Comparison of ENCODE assay signal across 16 cellular contexts in the genomic region with DNA sequence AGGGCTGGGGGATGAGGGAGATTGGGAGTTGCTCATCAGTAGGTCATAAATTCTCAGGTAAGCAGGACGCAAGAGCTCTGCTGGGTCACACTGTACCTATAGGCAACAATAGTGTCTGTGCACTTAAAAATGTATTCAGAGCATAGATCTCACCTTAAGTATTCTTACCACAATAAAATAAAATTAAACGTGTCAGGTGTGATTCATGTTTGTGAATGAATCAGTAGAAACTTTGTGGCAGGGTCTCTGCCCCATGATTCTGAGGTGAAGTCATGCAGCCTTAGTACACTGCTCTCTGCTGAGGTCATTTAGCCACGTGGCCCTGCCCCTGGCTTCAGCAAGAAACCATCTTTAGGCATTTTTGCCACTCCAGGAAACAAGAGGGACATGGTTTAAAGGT.
"Had no signal": no experiment of that assay in that cellular context is flagged by ENCODE, and none has a peak within 500 bp of the region (broad histone marks: within the 10 kb centered on the region; RNA-seq: fewer than 3 reads in every experiment).

No MANE protein-coding gene starts in this region.

- H3K9me3 ChIP-seq: breast epithelium, gastrocnemius medialis, heart right ventricle, transverse colon had no signal

- H3K4me1 ChIP-seq: breast epithelium, gastrocnemius medialis, heart right ventricle, transverse colon had no signal

- H3K36me3 ChIP-seq: breast epithelium, gastrocnemius medialis, heart right ventricle, neural progenitor cell, transverse colon had no signal

- H3K27ac ChIP-seq: breast epithelium, gastrocnemius medialis, heart right ventricle, neural progenitor cell, transverse colon had no signal

- DNase-seq: activated CD4-positive, alpha-beta memory T cell treated with anti-CD3 and anti-CD28 coated beads for 36 hours; activated gamma-delta T cell treated with Interleukin-2 at 50 U/mL for 16 hours; aorta; effector memory CD4-positive, alpha-beta T cell; gastrocnemius medialis; heart right ventricle; left colon; stimulated activated CD4-positive, alpha-beta T cell treated with anti-CD3 and anti-CD28 coated beads, Interleukin-2, amount 100 ng/mL, for 24 hours; stimulated activated naive B cell treated with anti-CD40 and anti-IgM and Interleukin-4, amounts not matched to agents 10 μg/mL and 1 μg/mL and 100 μg/mL, for 72 hours; substantia nigra; T-helper 9 cell; transverse colon had no signal

- H3K27me3 Mint-ChIP-seq: activated CD4-positive, alpha-beta memory T cell treated with anti-CD3 and anti-CD28 coated beads for 36 hours had no signal

- H3K9me3 Mint-ChIP-seq: activated CD4-positive, alpha-beta memory T cell treated with anti-CD3 and anti-CD28 coated beads for 36 hours; dendritic cell treated with granulocyte-macrophage colony-stimulating factor and Interleukin-4, amounts not matched to agents 40 ng/mL and 50 ng/mL, for 4 days; neural progenitor cell; stimulated activated naive B cell treated with anti-CD40 and anti-IgM and Interleukin-4, amounts not matched to agents 10 μg/mL and 1 μg/mL and 100 μg/mL, for 72 hours had no signal

- ATAC-seq: gastrocnemius medialis; heart right ventricle; left colon; sciatic nerve; stimulated activated naive B cell treated with anti-CD40 and anti-IgM and Interleukin-4, amounts not matched to agents 10 μg/mL and 1 μg/mL and 100 μg/mL, for 72 hours had no signal

- H3K4me3 ChIP-seq: breast epithelium, gastrocnemius medialis, heart right ventricle, neural progenitor cell, transverse colon had no signal

- H3K27ac Mint-ChIP-seq: activated CD4-positive, alpha-beta memory T cell treated with anti-CD3 and anti-CD28 coated beads for 36 hours; dendritic cell treated with granulocyte-macrophage colony-stimulating factor and Interleukin-4, amounts not matched to agents 40 ng/mL and 50 ng/mL, for 4 days; neural progenitor cell; stimulated activated naive B cell treated with anti-CD40 and anti-IgM and Interleukin-4, amounts not matched to agents 10 μg/mL and 1 μg/mL and 100 μg/mL, for 72 hours had no signal

- H3K27me3 ChIP-seq: breast epithelium, gastrocnemius medialis, neural progenitor cell, transverse colon had no signal

- H2AFZ ChIP-seq: neural progenitor cell had no signal

- H3K9ac ChIP-seq: neural progenitor cell had no signal

- H3K4me3 Mint-ChIP-seq: activated CD4-positive, alpha-beta memory T cell treated with anti-CD3 and anti-CD28 coated beads for 36 hours; dendritic cell treated with granulocyte-macrophage colony-stimulating factor and Interleukin-4, amounts not matched to agents 40 ng/mL and 50 ng/mL, for 4 days; neural progenitor cell; stimulated activated naive B cell treated with anti-CD40 and anti-IgM and Interleukin-4, amounts not matched to agents 10 μg/mL and 1 μg/mL and 100 μg/mL, for 72 hours had no signal

- H3K36me3 Mint-ChIP-seq: activated CD4-positive, alpha-beta memory T cell treated with anti-CD3 and anti-CD28 coated beads for 36 hours; neural progenitor cell; stimulated activated naive B cell treated with anti-CD40 and anti-IgM and Interleukin-4, amounts not matched to agents 10 μg/mL and 1 μg/mL and 100 μg/mL, for 72 hours had no signal

- H3K4me2 ChIP-seq: neural progenitor cell had no signal
